Comparison of ENCODE assay signal across 15 cellular contexts in the genomic region with DNA sequence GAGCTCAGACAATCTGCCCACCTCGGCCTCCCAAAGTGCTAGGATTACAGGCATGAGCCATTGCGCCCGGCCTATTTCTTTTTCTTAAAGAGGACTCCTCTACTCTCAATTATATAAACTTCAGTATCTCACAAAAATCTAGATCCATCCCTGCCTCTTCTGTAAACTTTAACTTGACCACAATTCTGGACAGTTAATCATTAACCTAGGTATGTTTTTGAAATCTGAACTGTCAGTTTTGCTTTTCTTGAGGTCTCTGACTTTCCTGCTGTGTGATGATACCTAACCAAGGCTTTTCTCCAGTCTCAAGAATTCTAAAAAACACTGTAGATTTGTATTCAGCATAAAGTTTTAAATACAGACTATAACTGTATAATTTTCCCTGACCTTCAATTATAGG.
"Had no signal": no experiment of that assay in that cellular context is flagged by ENCODE, and none has a peak within 500 bp of the region (broad histone marks: within the 10 kb centered on the region; RNA-seq: fewer than 3 reads in every experiment).

No MANE protein-coding gene starts in this region.

- H3K36me3 Mint-ChIP-seq: activated naive CD8-positive, alpha-beta T cell treated with anti-CD3 and anti-CD28 coated beads for 36 hours; naive B cell; stimulated activated effector memory CD8-positive, alpha-beta T cell treated with anti-CD3 and anti-CD28 coated beads, Interleukin-12 subunit alpha, Interleukin-12 subunit beta, amount 100 ng/mL, for 72 hours had no signal

- H3K9me3 ChIP-seq: body of pancreas, pancreas had no signal

- H3K27me3 Mint-ChIP-seq: activated CD4-positive, alpha-beta T cell treated with anti-CD3 and anti-CD28 coated beads, Interleukin-2, amount 10 ng/mL, durations not matched to agents 7 days and 5 days; activated naive CD8-positive, alpha-beta T cell treated with anti-CD3 and anti-CD28 coated beads for 36 hours; central memory CD8-positive, alpha-beta T cell; naive B cell had no signal

- H3K27ac Mint-ChIP-seq: activated CD4-positive, alpha-beta T cell treated with anti-CD3 and anti-CD28 coated beads, Interleukin-2, amount 10 ng/mL, durations not matched to agents 7 days and 5 days; activated naive CD8-positive, alpha-beta T cell treated with anti-CD3 and anti-CD28 coated beads for 36 hours; naive B cell; stimulated activated effector memory CD8-positive, alpha-beta T cell treated with anti-CD3 and anti-CD28 coated beads, Interleukin-12 subunit alpha, Interleukin-12 subunit beta, amount 100 ng/mL, for 72 hours; WTC11 had no signal

- H3K4me1 ChIP-seq: left lung had no signal

- H3K27ac ChIP-seq: body of pancreas, coronary artery, left lung, pancreas had no signal

- H3K27me3 ChIP-seq: body of pancreas, left lung, pancreas had no signal

- H3K4me3 ChIP-seq: body of pancreas, coronary artery, left lung, pancreas had no signal

- FAIRE-seq: islet of Langerhans, pancreas had no signal

- DNase-seq: activated CD4-positive, alpha-beta T cell treated with anti-CD3 and anti-CD28 coated beads, Interleukin-2, amount 10 ng/mL, durations not matched to agents 7 days and 5 days; activated CD8-positive, alpha-beta memory T cell treated with anti-CD3 and anti-CD28 coated beads for 24 hours; activated naive CD8-positive, alpha-beta T cell treated with anti-CD3 and anti-CD28 coated beads for 36 hours; amygdala; body of pancreas; left lung; naive B cell; pancreas; stimulated activated CD4-positive, alpha-beta T cell treated with anti-CD3 and anti-CD28 coated beads, Interleukin-12 subunit alpha, Interleukin-12 subunit beta, amount 100 ng/mL, for 4 hours had no signal

- H3K4me3 Mint-ChIP-seq: activated CD4-positive, alpha-beta T cell treated with anti-CD3 and anti-CD28 coated beads, Interleukin-2, amount 10 ng/mL, durations not matched to agents 7 days and 5 days; activated naive CD8-positive, alpha-beta T cell treated with anti-CD3 and anti-CD28 coated beads for 36 hours; central memory CD8-positive, alpha-beta T cell; stimulated activated effector memory CD8-positive, alpha-beta T cell treated with anti-CD3 and anti-CD28 coated beads, Interleukin-12 subunit alpha, Interleukin-12 subunit beta, amount 100 ng/mL, for 72 hours; WTC11 had no signal

- ATAC-seq: body of pancreas; esophagus mucosa; left lung; stimulated activated effector memory CD8-positive, alpha-beta T cell treated with anti-CD3 and anti-CD28 coated beads, Interleukin-12 subunit alpha, Interleukin-12 subunit beta, amount 100 ng/mL, for 72 hours; WTC11 had no signal

- H3K4me1 Mint-ChIP-seq: activated CD4-positive, alpha-beta T cell treated with anti-CD3 and anti-CD28 coated beads, Interleukin-2, amount 10 ng/mL, durations not matched to agents 7 days and 5 days; activated naive CD8-positive, alpha-beta T cell treated with anti-CD3 and anti-CD28 coated beads for 36 hours; central memory CD8-positive, alpha-beta T cell; naive B cell; stimulated activated effector memory CD8-positive, alpha-beta T cell treated with anti-CD3 and anti-CD28 coated beads, Interleukin-12 subunit alpha, Interleukin-12 subunit beta, amount 100 ng/mL, for 72 hours had no signal

- H3K9me3 Mint-ChIP-seq: activated CD4-positive, alpha-beta T cell treated with anti-CD3 and anti-CD28 coated beads, Interleukin-2, amount 10 ng/mL, durations not matched to agents 7 days and 5 days; central memory CD8-positive, alpha-beta T cell had no signal

- H3K36me3 ChIP-seq: left lung, pancreas had no signal
